10 cellular contexts compared by ENCODE assay signal in genomic region chr3:42518800-42519567, GRCh38. TPM values are rescaled to one million over a fixed set of nuclear protein-coding genes. Genes with fewer than 3 reads are reported as not detected.
A peak's percentile ranks its signal among the peaks of the same experiment; 100 is the strongest.
DNase-seq lines count a peak whose midpoint lies in the region; ATAC-seq and TF ChIP-seq lines count a peak whose summit lies in the region.
"Had no signal": no experiment of that assay in that cellular context is flagged by ENCODE, and none has a peak within 500 bp of the region (broad histone marks: within the 10 kb centered on the region; RNA-seq: fewer than 3 reads in every experiment).

No MANE protein-coding gene starts in this region.

- TF ChIP-seq CTCF in CD14-positive monocyte (IDR thresholded peaks at IDR 0.05) (peak; percentile 43), GM12875 (IDR thresholded peaks at IDR 0.05; ENCODE audit: borderline replicate concordance, insufficient read depth, low read depth, low read length) (peak; percentile 30; the same call in 1 of the 2 replicates), WERI-Rb-1 (IDR thresholded peaks at IDR 0.05; ENCODE audit: low read depth, low read length) (peak; percentile 86)

- peaks cover 58% of the 10 kb centered on the region for H3K4me1 Mint-ChIP-seq in CD14-positive monocyte

- no peak overlapping the region for H3K4me3 Mint-ChIP-seq in CD14-positive monocyte

- intact Hi-C loops in CD14-positive monocyte (cut with micrococcal nuclease): no loop called here

- H3K9me3 Mint-ChIP-seq in CD14-positive monocyte: peaks cover 0 to 2% (median 0%) of the 10 kb centered on the region in 7 donors

- peak overlapping the region in 2 of 7 donors; percentile 30 to 37 for H3K27ac Mint-ChIP-seq in CD14-positive monocyte

- DNase-seq in CD14-positive monocyte (ENCODE audit: low spot score) (no peak), WERI-Rb-1 (peak; percentile 82), erythroblast (lab: John Stamatoyannopoulos, UW) (peak; percentile 18 to 33), inferior parietal cortex (ENCODE audit: extremely low spot score) (no peak), dedifferentiated amniotic fluid mesenchymal stem cell (ENCODE audit: extremely low spot score) (no peak)
- DNase-seq: GF-D8, NCI-H345 had no signal

- no peaks in the 10 kb centered on the region for H3K36me3 ChIP-seq in WERI-Rb-1

- no peak overlapping the region for H3K27ac ChIP-seq in WERI-Rb-1

- peaks cover 58 to 78% of the 10 kb centered on the region in 2 donors for H3K36me3 Mint-ChIP-seq in CD14-positive monocyte

- no peaks in the 10 kb centered on the region for H3K27me3 ChIP-seq in WERI-Rb-1 (ENCODE audit: insufficient read depth, low read depth, severe bottlenecking)

- H3K27me3 Mint-ChIP-seq in CD14-positive monocyte (ENCODE audit: low read depth in 3 of 3): peaks cover 0 to 4% (median 1%) of the 10 kb centered on the region in 3 donors

- TF ChIP-seq POLR2A in erythroblast (IDR thresholded peaks at IDR 0.05; ENCODE audit: low read length): no peak

- H3K4me3 ChIP-seq in GM12875 (ENCODE audit: low read depth, low read length) (no peak overlapping the region), WERI-Rb-1 (ENCODE audit: low read depth, low read length) (no peak overlapping the region)

- H3K9me3 ChIP-seq in WERI-Rb-1 (ENCODE audit: severe bottlenecking): no peaks in the 10 kb centered on the region

- no peak for ATAC-seq in GM19035 (IDR thresholded peaks at IDR 0.05; ENCODE audit: unreplicated experiment)
- no peak for ATAC-seq in HG03378 (IDR thresholded peaks at IDR 0.05; ENCODE audit: unreplicated experiment)

RNA-seq across cellular contexts. Expression of gene VIPR1, which starts 16.5 kb away (rescaled TPM):
- polyA plus RNA-seq in CD14-positive monocyte: 10 to 100 TPM; 15.5 to 16.0 TPM

Comparison
In these comparisons a context has a peak if more than half of its experiments do, and no peak if none do; other contexts are left out.
1. DNase-seq: peak in WERI-Rb-1 (single experiment) and erythroblast (2 of 2); none in CD14-positive monocyte (single experiment), inferior parietal cortex (single experiment) and dedifferentiated amniotic fluid mesenchymal stem cell (single experiment).
2. CTCF ChIP-seq: peak in every context shown above with its lines; median percentile 86 in WERI-Rb-1; 43 in CD14-positive monocyte; 30 in GM12875.